ENCODE assay signal across 12 cellular contexts in the genomic region with DNA sequence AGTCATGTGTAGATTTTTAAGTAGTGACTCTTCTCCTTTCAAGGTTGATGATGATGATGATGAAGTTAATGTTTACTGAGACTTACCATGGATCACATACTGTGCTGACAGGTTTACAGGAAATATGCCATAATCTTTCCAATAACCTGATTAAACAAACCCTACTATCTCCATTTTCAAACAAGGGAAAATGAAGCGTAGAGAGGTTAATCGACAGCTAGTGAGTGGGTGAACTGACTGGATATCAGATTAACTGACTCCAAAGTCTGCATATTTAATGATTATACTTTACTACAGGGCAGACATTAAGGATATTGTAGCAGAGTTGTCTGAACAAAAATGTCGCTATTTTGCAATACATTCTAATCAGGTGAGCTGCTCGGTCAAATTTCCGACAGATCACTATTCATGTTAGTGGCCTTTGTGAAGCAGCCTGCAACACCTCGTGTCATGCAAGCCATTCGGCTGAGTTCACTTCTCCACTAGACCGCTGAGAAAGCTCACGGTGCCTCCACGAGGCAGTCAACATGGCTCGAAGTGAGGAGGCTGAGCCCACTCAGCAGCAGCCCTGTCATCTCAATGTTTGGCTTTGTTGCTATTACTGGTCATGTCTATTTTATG.
DNase-seq lines count a peak whose midpoint lies in the region; ATAC-seq, FAIRE-seq and TF ChIP-seq lines count a peak whose summit lies in the region.
"Had no signal": no experiment of that assay in that cellular context is flagged by ENCODE, and none has a peak within 500 bp of the region (broad histone marks: within the 10 kb centered on the region; RNA-seq: fewer than 3 reads in every experiment).

No MANE protein-coding gene starts in this region.

- peaks cover 41 to 46% (median 41%) of the 10 kb centered on the region in 3 donors for H3K4me1 Mint-ChIP-seq in T-cell

- H2AFZ ChIP-seq in fibroblast of lung (ENCODE audit: low read length) = peak overlapping the region; percentile 78

- H3K27ac ChIP-seq in fibroblast of lung (ENCODE audit: insufficient read depth, low read length) (no peak overlapping the region), sigmoid colon (peak overlapping the region; percentile 5 to 45 (median 28))
- H3K27ac ChIP-seq: WERI-Rb-1 had no signal

- H3K79me2 ChIP-seq in fibroblast of lung (ENCODE audit: control insufficient read depth, insufficient read depth, low read length) = no peaks in the 10 kb centered on the region

- no peaks in the 10 kb centered on the region for H3K9me3 ChIP-seq in fibroblast of lung (ENCODE audit: control insufficient read depth, insufficient read depth, low read depth, low read length)
- no peaks in the 10 kb centered on the region for H3K9me3 ChIP-seq in sigmoid colon
- H3K9me3 ChIP-seq: esophagus squamous epithelium had no signal

- no peaks in the 10 kb centered on the region for H3K27me3 Mint-ChIP-seq in T-cell

- TF ChIP-seq POLR2A in GM12891 (IDR thresholded peaks at IDR 0.05; ENCODE audit: low read depth, low read length) (no peak), sigmoid colon (IDR thresholded peaks at IDR 0.05) (no peak)

- H3K36me3 ChIP-seq in fibroblast of lung (ENCODE audit: control insufficient read depth, insufficient read depth, low read length) (no peaks in the 10 kb centered on the region), sigmoid colon (no peaks in the 10 kb centered on the region)
- H3K36me3 ChIP-seq: esophagus squamous epithelium, WERI-Rb-1 had no signal

- H3K4me2 ChIP-seq in fibroblast of lung (ENCODE audit: extremely low read depth, insufficient read depth, low read length) = no peak overlapping the region

- FAIRE-seq in GM12891 (lab: Jason Lieb, UNC) = peak; percentile 35
- FAIRE-seq: D721Med had no signal

- POLR2A ChIA-PET in T-cell (lab: Charles Lee) = interaction anchor here (0.6 to 2.1 kb wide), 3 partner anchors 37 to 262 kb away, joined by 3 to 5 read pairs (median 3); no protein-coding TSS in a partner anchor

- intact Hi-C loops in sigmoid colon (cut with DNase I) = no loop called here

- H3K4me3 ChIP-seq in fibroblast of lung (replicated peaks in 1 of 4; ENCODE audit: control extremely low read depth in 1 of 4, insufficient read depth in 1 of 4, low read depth in 3 of 4, low read length in 4 of 4) (no peak overlapping the region), sigmoid colon (no peak overlapping the region)
- H3K4me3 ChIP-seq: esophagus squamous epithelium had no signal

- peaks cover 2% of the 10 kb centered on the region for H3K4me1 ChIP-seq in fibroblast of lung (ENCODE audit: control insufficient read depth, extremely low read depth, insufficient read depth, low read length)
- H3K4me1 ChIP-seq in sigmoid colon = peaks cover 0 to 5% (median 0%) of the 10 kb centered on the region in 4 donors

- peak overlapping the region; percentile 91 to 92 for H3K27ac Mint-ChIP-seq in T-cell

- H3K36me3 Mint-ChIP-seq in T-cell = no peaks in the 10 kb centered on the region

- ATAC-seq in T-cell (replicated peaks in 1 of 4) (peak in 1 of 4 experiments; percentile 7), GM21515 (IDR thresholded peaks at IDR 0.05; ENCODE audit: unreplicated experiment) (no peak), HG03039 (IDR thresholded peaks at IDR 0.05; ENCODE audit: unreplicated experiment) (no peak), GM18502 (IDR thresholded peaks at IDR 0.05; ENCODE audit: poor library complexity, unreplicated experiment) (no peak)

- H3K9ac ChIP-seq in fibroblast of lung (ENCODE audit: insufficient read depth, low read length) = no peak overlapping the region

- DNase-seq in GM12891 (ENCODE audit: insufficient read length, low spot score) = no peak
- peak in 1 of 34 experiments; percentile 4 for DNase-seq in T-cell
- peak in 1 of 2 donors; percentile 24 for DNase-seq in fibroblast of lung (ENCODE audit: low read depth in 2 of 2)
- peak; percentile 72 for DNase-seq in sigmoid colon
- DNase-seq: esophagus squamous epithelium, NCI-H510A, Right ventricle myocardium superior, WERI-Rb-1 had no signal

- peaks cover 0 to 5% (median 0%) of the 10 kb centered on the region in 3 donors for H3K9me3 Mint-ChIP-seq in T-cell

- no peaks in the 10 kb centered on the region for H3K27me3 ChIP-seq in fibroblast of lung (ENCODE audit: control insufficient read depth, insufficient read depth, low read length)
- no peaks in the 10 kb centered on the region for H3K27me3 ChIP-seq in sigmoid colon
- H3K27me3 ChIP-seq: esophagus squamous epithelium had no signal

- peak overlapping the region in 1 of 3 donors; percentile 41 for H3K4me3 Mint-ChIP-seq in T-cell

- TF ChIP-seq CTCF in fibroblast of lung (conservative IDR thresholded peaks at IDR 0.05 in 1 of 2, IDR thresholded peaks at IDR 0.05 in 1 of 2; ENCODE audit: low read depth in 1 of 2, low read length in 2 of 2) (no peak), sigmoid colon (IDR thresholded peaks at IDR 0.05) (no peak)

- no peaks in the 10 kb centered on the region for H4K20me1 ChIP-seq in fibroblast of lung (ENCODE audit: control insufficient read depth, extremely low read depth, insufficient read depth, low read length)

- CTCF ChIA-PET in T-cell (lab: Charles Lee) = interaction anchor here (0.6 to 1.3 kb wide), 6 partner anchors 112 to 403 kb away, joined by 3 to 6 read pairs (median 4); no protein-coding TSS in a partner anchor

- WGBS in sigmoid colon, 2 donors = 72 to 81% methylated on average over 11 of the region's 11 CpGs

- no peak for TF ChIP-seq EP300 in sigmoid colon (IDR thresholded peaks at IDR 0.05)

TF ChIP-seq in GM12891, 5 proteins besides CTCF, POLR2A, EP300 and RAD21:
- TF ChIP-seq TAF1 (IDR thresholded peaks at IDR 0.05; ENCODE audit: low read depth, low read length) (no peak), SPI1 (IDR thresholded peaks at IDR 0.05; ENCODE audit: low read depth, low read length) (no peak), PAX5 (IDR thresholded peaks at IDR 0.05; ENCODE audit: insufficient read depth, low read length, severe bottlenecking) (no peak), POLR2AphosphoS5 (IDR thresholded peaks at IDR 0.05; ENCODE audit: low read depth, low read length) (no peak), POU2F2 (IDR thresholded peaks at IDR 0.05; ENCODE audit: low read depth, low read length) (no peak)
